16 cellular contexts compared by ENCODE assay signal in the genomic region with DNA sequence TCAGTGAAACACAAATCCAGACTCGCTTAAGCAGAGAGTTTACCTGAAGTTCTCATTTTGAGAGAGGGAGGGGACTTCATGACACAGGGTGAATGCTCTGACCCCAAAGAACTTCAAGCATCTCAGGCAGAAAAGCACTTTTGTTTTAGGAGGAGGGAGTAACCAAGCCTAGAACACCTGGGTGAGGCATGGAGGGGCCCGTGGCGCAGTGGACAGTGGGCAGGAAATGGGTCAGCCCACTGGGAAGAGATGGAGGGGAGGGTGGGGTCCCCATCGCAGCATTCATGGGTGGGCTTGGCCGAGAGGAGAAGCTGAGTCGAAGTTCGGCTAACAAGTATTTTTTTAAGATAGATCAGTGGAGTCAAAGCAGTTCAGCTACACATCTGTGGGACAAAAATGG.
DNase-seq lines count a peak whose midpoint lies in the region; ATAC-seq and TF ChIP-seq lines count a peak whose summit lies in the region.
"Had no signal": no experiment of that assay in that cellular context is flagged by ENCODE, and none has a peak within 500 bp of the region (broad histone marks: within the 10 kb centered on the region; RNA-seq: fewer than 3 reads in every experiment).

No MANE protein-coding gene starts in this region.

- H3K4me3 Mint-ChIP-seq in CD4-positive, alpha-beta memory T cell, result no peak overlapping the region
- H3K4me3 Mint-ChIP-seq in natural killer cell treated with Interleukin-12 subunit alpha and Interleukin-12 subunit beta and Interleukin-15 and Interleukin-18, amount 100 ng/mL, for 72 hours, result peak overlapping the region; percentile 17
- no peak overlapping the region for H3K4me3 Mint-ChIP-seq in activated naive CD8-positive, alpha-beta T cell treated with anti-CD3 and anti-CD28 coated beads, Interleukin-2, amount 50 U/mL, for 24 hours
- H3K4me3 Mint-ChIP-seq: CD8-positive, alpha-beta T cell had no signal

- no peak overlapping the region for H3K4me3 ChIP-seq in CD4-positive, alpha-beta memory T cell (ENCODE audit: low read length in 2 of 2)
- H3K4me3 ChIP-seq in ascending aorta, result no peak overlapping the region
- H3K4me3 ChIP-seq in thoracic aorta, result no peak overlapping the region
- H3K4me3 ChIP-seq: HAP-1 had no signal

- H3K9me3 Mint-ChIP-seq in CD4-positive, alpha-beta memory T cell, result no peaks in the 10 kb centered on the region
- no peaks in the 10 kb centered on the region for H3K9me3 Mint-ChIP-seq in natural killer cell treated with Interleukin-12 subunit alpha and Interleukin-12 subunit beta and Interleukin-15 and Interleukin-18, amount 100 ng/mL, for 72 hours
- H3K9me3 Mint-ChIP-seq in activated naive CD8-positive, alpha-beta T cell treated with anti-CD3 and anti-CD28 coated beads, Interleukin-2, amount 50 U/mL, for 24 hours, result no peaks in the 10 kb centered on the region
- H3K9me3 Mint-ChIP-seq: CD8-positive, alpha-beta T cell had no signal

- no peak overlapping the region for H3K27ac ChIP-seq in CD4-positive, alpha-beta memory T cell (ENCODE audit: low read depth, low read length)
- H3K27ac ChIP-seq in ascending aorta (peak overlapping the region; percentile 4 to 56), thoracic aorta (peak overlapping the region; percentile 18 to 48)
- H3K27ac ChIP-seq: C4-2B had no signal

- H3K4me1 ChIP-seq in CD4-positive, alpha-beta memory T cell (ENCODE audit: insufficient read depth, low read length), result peaks cover 4% of the 10 kb centered on the region
- no peaks in the 10 kb centered on the region for H3K4me1 ChIP-seq in ascending aorta
- peaks cover 12 to 39% of the 10 kb centered on the region in 2 donors for H3K4me1 ChIP-seq in thoracic aorta (ENCODE audit: control insufficient read depth in 1 of 2, low read depth in 2 of 2)
- H3K4me1 ChIP-seq: BE2C, HAP-1 had no signal

- H3K4me1 Mint-ChIP-seq in CD4-positive, alpha-beta memory T cell, result peaks cover 0 to 12% (median 8%) of the 10 kb centered on the region in 4 donors
- H3K4me1 Mint-ChIP-seq in natural killer cell treated with Interleukin-12 subunit alpha and Interleukin-12 subunit beta and Interleukin-15 and Interleukin-18, amount 100 ng/mL, for 72 hours (ENCODE audit: low read depth in 2 of 2), result peaks cover 30 to 42% of the 10 kb centered on the region in 2 donors
- H3K4me1 Mint-ChIP-seq in activated naive CD8-positive, alpha-beta T cell treated with anti-CD3 and anti-CD28 coated beads, Interleukin-2, amount 50 U/mL, for 24 hours, result peaks cover 6% of the 10 kb centered on the region

- CTCF ChIA-PET in CD4-positive, alpha-beta memory T cell (lab: Charles Lee; ENCODE audit: partially characterized antibody), result no interaction called here

- POLR2A ChIA-PET in CD4-positive, alpha-beta memory T cell (lab: Charles Lee; ENCODE audit: partially characterized antibody), result no interaction called here

- H3K27me3 ChIP-seq in CD4-positive, alpha-beta memory T cell (ENCODE audit: insufficient read depth, low read length), result no peaks in the 10 kb centered on the region
- H3K27me3 ChIP-seq in ascending aorta (no peaks in the 10 kb centered on the region), thoracic aorta (replicated peaks; ENCODE audit: insufficient read depth) (no peaks in the 10 kb centered on the region)
- H3K27me3 ChIP-seq: BE2C had no signal

- DNase-seq in CD4-positive, alpha-beta memory T cell, result no peak
- no peak for DNase-seq in ascending aorta (ENCODE audit: low spot score in 2 of 2)
- DNase-seq in natural killer cell treated with Interleukin-12 subunit alpha and Interleukin-12 subunit beta and Interleukin-15 and Interleukin-18, amount 100 ng/mL, for 72 hours (ENCODE audit: low spot score), result no peak
- no peak for DNase-seq in thoracic aorta (ENCODE audit: low spot score)
- no peak for DNase-seq in T-helper 1 cell
- no peak for DNase-seq in stimulated activated CD4-positive, alpha-beta T cell treated with anti-CD3 and anti-CD28 coated beads, Interleukin-15, amount 100 ng/mL, for 24 hours
- no peak for DNase-seq in activated naive CD8-positive, alpha-beta T cell treated with anti-CD3 and anti-CD28 coated beads, Interleukin-2, amount 50 U/mL, for 24 hours
- DNase-seq: BE2C; CD8-positive, alpha-beta T cell; COR-L47; DMS153; DMS79 treated with DMSO at 0.1 percent for 48 hours; EL; GF-D8 had no signal

- no peaks in the 10 kb centered on the region for H3K36me3 Mint-ChIP-seq in CD4-positive, alpha-beta memory T cell
- no peaks in the 10 kb centered on the region for H3K36me3 Mint-ChIP-seq in natural killer cell treated with Interleukin-12 subunit alpha and Interleukin-12 subunit beta and Interleukin-15 and Interleukin-18, amount 100 ng/mL, for 72 hours
- H3K36me3 Mint-ChIP-seq in activated naive CD8-positive, alpha-beta T cell treated with anti-CD3 and anti-CD28 coated beads, Interleukin-2, amount 50 U/mL, for 24 hours (ENCODE audit: low read depth), result no peaks in the 10 kb centered on the region
- H3K36me3 Mint-ChIP-seq: CD8-positive, alpha-beta T cell had no signal

- TF ChIP-seq CTCF in ascending aorta (IDR thresholded peaks at IDR 0.05) (no peak), thoracic aorta (IDR thresholded peaks at IDR 0.05) (no peak)

- H3K36me3 ChIP-seq in CD4-positive, alpha-beta memory T cell (ENCODE audit: insufficient read depth, low read length), result no peaks in the 10 kb centered on the region
- H3K36me3 ChIP-seq in ascending aorta (no peaks in the 10 kb centered on the region), thoracic aorta (no peaks in the 10 kb centered on the region)
- H3K36me3 ChIP-seq: BE2C, HAP-1 had no signal

- no peaks in the 10 kb centered on the region for H3K9me3 ChIP-seq in CD4-positive, alpha-beta memory T cell (ENCODE audit: control insufficient read depth in 1 of 2, low read length in 2 of 2)
- no peaks in the 10 kb centered on the region for H3K9me3 ChIP-seq in ascending aorta
- H3K9me3 ChIP-seq in thoracic aorta, result no peaks in the 10 kb centered on the region
- H3K9me3 ChIP-seq: BE2C, HAP-1 had no signal

- intact Hi-C loops in CD4-positive, alpha-beta memory T cell (cut with micrococcal nuclease), result no loop called here
- intact Hi-C loops in ascending aorta (cut with DNase I), result no loop called here

- peak overlapping the region in 4 of 7 donors; percentile 22 to 64 (median 39) for H3K27ac Mint-ChIP-seq in CD4-positive, alpha-beta memory T cell
- H3K27ac Mint-ChIP-seq in natural killer cell treated with Interleukin-12 subunit alpha and Interleukin-12 subunit beta and Interleukin-15 and Interleukin-18, amount 100 ng/mL, for 72 hours, result peak overlapping the region; percentile 4 to 50
- no peak overlapping the region for H3K27ac Mint-ChIP-seq in activated naive CD8-positive, alpha-beta T cell treated with anti-CD3 and anti-CD28 coated beads, Interleukin-2, amount 50 U/mL, for 24 hours
- H3K27ac Mint-ChIP-seq: CD8-positive, alpha-beta T cell had no signal

- ATAC-seq in natural killer cell treated with Interleukin-12 subunit alpha and Interleukin-12 subunit beta and Interleukin-15 and Interleukin-18, amount 100 ng/mL, for 72 hours, result no peak
- ATAC-seq in thoracic aorta (ENCODE audit: insufficient number of reproducible peaks, low FRiP score, low read depth), result no peak
- ATAC-seq in activated naive CD8-positive, alpha-beta T cell treated with anti-CD3 and anti-CD28 coated beads, Interleukin-2, amount 50 U/mL, for 24 hours, result no peak
- ATAC-seq: CD8-positive, alpha-beta T cell had no signal

- no peaks in the 10 kb centered on the region for H3K27me3 Mint-ChIP-seq in CD4-positive, alpha-beta memory T cell
- H3K27me3 Mint-ChIP-seq in natural killer cell treated with Interleukin-12 subunit alpha and Interleukin-12 subunit beta and Interleukin-15 and Interleukin-18, amount 100 ng/mL, for 72 hours, result no peaks in the 10 kb centered on the region
- no peaks in the 10 kb centered on the region for H3K27me3 Mint-ChIP-seq in activated naive CD8-positive, alpha-beta T cell treated with anti-CD3 and anti-CD28 coated beads, Interleukin-2, amount 50 U/mL, for 24 hours
